1 cellular context compared by ENCODE assay signal in genomic region chr4:113112341-113112978, GRCh38.
TF ChIP-seq lines count a peak whose summit lies in the region.

No MANE protein-coding gene starts in this region.

TF ChIP-seq in GM23338, 12 proteins besides CTCF, POLR2A, EP300 and RAD21 (continued from another document):
- TF ChIP-seq ZNF462 (CRISPR knock-in tag; IDR thresholded peaks at IDR 0.05): no peak
